Comparison of ENCODE assay signal across 10 cellular contexts in genomic region chr3:188929138-188929537, GRCh38.
DNase-seq lines count a peak whose midpoint lies in the region; ATAC-seq and TF ChIP-seq lines count a peak whose summit lies in the region.
"Had no signal": no experiment of that assay in that cellular context is flagged by ENCODE, and none has a peak within 500 bp of the region (broad histone marks: within the 10 kb centered on the region; RNA-seq: fewer than 3 reads in every experiment).

No MANE protein-coding gene starts in this region.

- H3K4me3 Mint-ChIP-seq in activated naive CD8-positive, alpha-beta T cell treated with anti-CD3 and anti-CD28 coated beads, Interleukin-2, amount 50 U/mL, for 24 hours, result no peak overlapping the region

- ATAC-seq in left lobe of liver, result peak; percentile 91
- no peak for ATAC-seq in activated naive CD8-positive, alpha-beta T cell treated with anti-CD3 and anti-CD28 coated beads, Interleukin-2, amount 50 U/mL, for 24 hours

- peak; percentile 3 for DNase-seq in COLO668 (lab: John Stamatoyannopoulos, UW; ENCODE audit: unreplicated experiment)
- peak; percentile 77 for DNase-seq in cerebellar cortex (ENCODE audit: low spot score)
- no peak for DNase-seq in left lobe of liver (ENCODE audit: low spot score)
- DNase-seq in uterus, result no peak
- no peak for DNase-seq in activated naive CD8-positive, alpha-beta T cell treated with anti-CD3 and anti-CD28 coated beads, Interleukin-2, amount 50 U/mL, for 24 hours
- DNase-seq in retina, result no peak
- DNase-seq in T-helper 2 cell, result no peak
- DNase-seq: NCI-H446 treated with DMSO at 0.1 percent for 48 hours had no signal

- H3K27me3 Mint-ChIP-seq in activated naive CD8-positive, alpha-beta T cell treated with anti-CD3 and anti-CD28 coated beads, Interleukin-2, amount 50 U/mL, for 24 hours, result no peaks in the 10 kb centered on the region

- no peaks in the 10 kb centered on the region for H3K27me3 ChIP-seq in uterus

- no peaks in the 10 kb centered on the region for H3K36me3 ChIP-seq in uterus

- H3K36me3 Mint-ChIP-seq in activated naive CD8-positive, alpha-beta T cell treated with anti-CD3 and anti-CD28 coated beads, Interleukin-2, amount 50 U/mL, for 24 hours (ENCODE audit: low read depth), result no peaks in the 10 kb centered on the region

- H3K4me1 Mint-ChIP-seq in activated naive CD8-positive, alpha-beta T cell treated with anti-CD3 and anti-CD28 coated beads, Interleukin-2, amount 50 U/mL, for 24 hours, result peaks cover 1% of the 10 kb centered on the region

- no peaks in the 10 kb centered on the region for H3K9me3 Mint-ChIP-seq in activated naive CD8-positive, alpha-beta T cell treated with anti-CD3 and anti-CD28 coated beads, Interleukin-2, amount 50 U/mL, for 24 hours

- H3K4me1 ChIP-seq in uterus, result no peaks in the 10 kb centered on the region

- H3K9me3 ChIP-seq in uterus, result no peaks in the 10 kb centered on the region

- no peak for TF ChIP-seq POLR2A in uterus (IDR thresholded peaks at IDR 0.05)

- H3K27ac Mint-ChIP-seq in activated naive CD8-positive, alpha-beta T cell treated with anti-CD3 and anti-CD28 coated beads, Interleukin-2, amount 50 U/mL, for 24 hours, result no peak overlapping the region

- intact Hi-C loops in uterus (cut with DNase I; ENCODE audit: low total_unique reads), result no loop called here

- no peak overlapping the region for H3K4me3 ChIP-seq in uterus

- TF ChIP-seq CTCF in LNCAP (IDR thresholded peaks at IDR 0.05) (peak; percentile 50), uterus (IDR thresholded peaks at IDR 0.05) (peak in 2 of 4 experiments; percentile 5 to 13)

- H3K27ac ChIP-seq in uterus, result no peak overlapping the region
- H3K27ac ChIP-seq: HL-60 had no signal

Comparison
In these comparisons a context has a peak if more than half of its experiments do, and no peak if none do; other contexts are left out.
1. DNase-seq: peak in COLO668 (single experiment) and cerebellar cortex (single experiment); none in left lobe of liver (single experiment), uterus (0 of 2), activated naive CD8-positive, alpha-beta T cell treated with anti-CD3 and anti-CD28 coated beads, Interleukin-2, amount 50 U/mL, for 24 hours (single experiment), retina (single experiment) and T-helper 2 cell (0 of 5).